In the genomic region with DNA sequence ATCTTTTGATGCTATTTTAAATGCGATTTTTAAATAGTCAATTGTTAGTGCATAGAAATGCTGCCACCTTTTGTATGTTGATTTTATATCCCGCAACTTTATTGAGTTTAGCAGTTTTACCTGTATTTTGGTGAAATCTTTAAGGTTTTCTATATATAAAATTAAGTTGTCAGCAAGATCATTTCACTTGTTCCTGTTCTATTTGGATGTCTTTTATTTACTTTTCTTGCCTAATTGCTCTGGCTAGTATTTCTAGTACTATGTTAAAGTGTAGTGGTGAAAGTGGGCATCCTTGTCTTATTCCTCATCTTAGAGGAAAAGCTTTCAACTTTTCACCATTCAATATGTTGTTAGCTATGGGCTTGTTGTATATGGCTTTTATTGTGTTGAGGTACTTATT, we compare ENCODE assay signal across 24 cellular contexts.
"Had no signal": no experiment of that assay in that cellular context is flagged by ENCODE, and none has a peak within 500 bp of the region (broad histone marks: within the 10 kb centered on the region; RNA-seq: fewer than 3 reads in every experiment).

No MANE protein-coding gene starts in this region.

- H3K4me3 ChIP-seq: stomach, suprapubic skin, testis, thoracic aorta, thyroid gland, tibial artery, tibial nerve, transverse colon, upper lobe of left lung, upper lobe of right lung, uterus, vagina had no signal

- H3K4me1 ChIP-seq: stomach, suprapubic skin, testis, thyroid gland, tibial artery, transverse colon, upper lobe of left lung, upper lobe of right lung, vagina had no signal

- H3K36me3 ChIP-seq: stomach, suprapubic skin, thoracic aorta, thyroid gland, tibial artery, tibial nerve, transverse colon, upper lobe of left lung, upper lobe of right lung, uterus, vagina had no signal

- DNase-seq: stimulated activated CD4-positive, alpha-beta T cell treated with anti-CD3 and anti-CD28 coated beads, Interleukin-2, amount 100 ng/mL, for 48 hours; stimulated activated CD4-positive, alpha-beta T cell treated with anti-CD3 and anti-CD28 coated beads, Interleukin-4, amount 100 ng/mL, for 1 hour; stimulated activated CD4-positive, alpha-beta T cell treated with anti-CD3 and anti-CD28 coated beads, Interleukin-4, amount 100 ng/mL, for 24 hours; stimulated activated CD4-positive, alpha-beta T cell treated with anti-CD3 and anti-CD28 coated beads, Interleukin-4, amount 100 ng/mL, for 4 hours; stimulated activated CD8-positive, alpha-beta memory T cell treated with anti-CD3 and anti-CD28 coated beads, Interleukin-4, amount 100 ng/mL, for 48 hours; stimulated activated naive B cell treated with anti-CD40 and anti-IgM and Interleukin-4, amounts not matched to agents 10 μg/mL and 1 μg/mL and 100 μg/mL, for 72 hours; stimulated activated naive CD4-positive, alpha-beta T cell; stimulated activated naive CD4-positive, alpha-beta T cell treated with Interleukin-2 at 50 U/mL for 16 hours; stimulated activated naive CD8-positive, alpha-beta T cell treated with anti-CD3 and anti-CD28 coated beads, Interleukin-15, amount 100 ng/mL, for 72 hours; stimulated activated naive CD8-positive, alpha-beta T cell treated with anti-CD3 and anti-CD28 coated beads, Interleukin-15, Interleukin-2, amounts not matched to agents 100 U/mL and 50 U/mL, for 24 hours; stomach; substantia nigra; testis; thyroid gland; tibial artery; transverse colon; trophoblast cell; upper lobe of left lung; upper lobe of right lung; uterus had no signal

- H3K9me3 ChIP-seq: testis, thyroid gland had no signal

- H3K27ac ChIP-seq: stomach, suprapubic skin, testis, thoracic aorta, thyroid gland, tibial artery, tibial nerve, transverse colon, upper lobe of left lung, upper lobe of right lung, uterus, vagina had no signal
